ENCODE assay signal across 8 cellular contexts in genomic region chr13:29707876-29708543, GRCh38.
DNase-seq lines count a peak whose midpoint lies in the region; ATAC-seq and TF ChIP-seq lines count a peak whose summit lies in the region.

No MANE protein-coding gene starts in this region.

- H3K27ac ChIP-seq in epithelial cell of prostate: no peak overlapping the region

- no peak overlapping the region for H3K4me3 Mint-ChIP-seq in neural crest cell

- no peaks in the 10 kb centered on the region for H3K36me3 ChIP-seq in BJ (ENCODE audit: control insufficient read depth, insufficient read depth, low read length)

- H3K27me3 Mint-ChIP-seq in neural crest cell (ENCODE audit: low read depth): no peaks in the 10 kb centered on the region

- H3K27me3 ChIP-seq in BJ (ENCODE audit: control insufficient read depth, insufficient read depth, low read length): no peaks in the 10 kb centered on the region

- no peaks in the 10 kb centered on the region for H3K36me3 Mint-ChIP-seq in neural crest cell (ENCODE audit: low read depth)

- DNase-seq in BJ (ENCODE audit: low read depth) (no peak), NCI-H2196 treated with DMSO at 0.1 percent for 48 hours (lab: John Stamatoyannopoulos, UW; ENCODE audit: unreplicated experiment) (peak; percentile 6), epithelial cell of prostate (ENCODE audit: low read depth, low spot score) (peak; percentile 6), neural crest cell (ENCODE audit: low read depth, low spot score) (no peak), NCI-H345 treated with DMSO at 0.1 percent for 48 hours (lab: John Stamatoyannopoulos, UW; ENCODE audit: unreplicated experiment) (no peak)
- peak; percentile 53 to 65 for DNase-seq in activated CD4-positive, alpha-beta T cell treated with anti-CD3 and anti-CD28 coated beads, Interleukin-2, amount 50 U/mL, for 48 hours

- H3K9me3 Mint-ChIP-seq in neural crest cell: peaks cover 2% of the 10 kb centered on the region

- ATAC-seq in GM19463 (IDR thresholded peaks at IDR 0.05; ENCODE audit: unreplicated experiment): peak; percentile 74
- no peak for ATAC-seq in HG03095 (IDR thresholded peaks at IDR 0.05; ENCODE audit: unreplicated experiment)

- CTCF ChIA-PET in BJ (lab: Yijun Ruan, JAX): interaction anchor here (0.6 to 11.2 kb wide), 18 partner anchors 10 to 407 kb away, joined by 3 to 173 read pairs (median 3); no protein-coding TSS in a partner anchor

- H3K4me1 Mint-ChIP-seq in neural crest cell: peaks cover 18% of the 10 kb centered on the region

- H3K27ac Mint-ChIP-seq in neural crest cell (ENCODE audit: unreplicated experiment): no peak overlapping the region

- TF ChIP-seq CTCF in BJ (IDR thresholded peaks at IDR 0.05; ENCODE audit: insufficient read depth, low read depth, low read length): peak; percentile 83
- peak; percentile 54 for TF ChIP-seq CTCF in neural crest cell (conservative IDR thresholded peaks at IDR 0.05)

- no peak overlapping the region for H3K4me3 ChIP-seq in BJ (ENCODE audit: low read depth, low read length)

- POLR2A ChIA-PET in BJ (lab: Charles Lee): no interaction called here

Comparison
In these comparisons a context has a peak if more than half of its experiments do, and no peak if none do; other contexts are left out.
1. DNase-seq: peak in NCI-H2196 treated with DMSO at 0.1 percent for 48 hours (single experiment), activated CD4-positive, alpha-beta T cell treated with anti-CD3 and anti-CD28 coated beads, Interleukin-2, amount 50 U/mL, for 48 hours (2 of 2) and epithelial cell of prostate (single experiment); none in BJ (single experiment), neural crest cell (single experiment) and NCI-H345 treated with DMSO at 0.1 percent for 48 hours (single experiment).